12 cellular contexts compared by ENCODE assay signal in genomic region chr20:48338717-48339116, GRCh38.
DNase-seq lines count a peak whose midpoint lies in the region; ATAC-seq and TF ChIP-seq lines count a peak whose summit lies in the region.
"Had no signal": no experiment of that assay in that cellular context is flagged by ENCODE, and none has a peak within 500 bp of the region (broad histone marks: within the 10 kb centered on the region; RNA-seq: fewer than 3 reads in every experiment).

No MANE protein-coding gene starts in this region.

- H3K4me3 ChIP-seq in hepatocyte (no peak overlapping the region), WERI-Rb-1 (ENCODE audit: low read depth, low read length) (no peak overlapping the region), left lung (no peak overlapping the region)
- H3K4me3 ChIP-seq: body of pancreas had no signal

- no peak overlapping the region for H3K27ac Mint-ChIP-seq in type B pancreatic cell
- H3K27ac Mint-ChIP-seq: CD14-positive monocyte had no signal

- peak overlapping the region; percentile 28 for H3K4me2 ChIP-seq in hepatocyte

- 83% methylated on average over 7 of the region's 7 CpGs for WGBS in hepatocyte (ENCODE audit: low lambda C conversion rate, missing lambda C conversion rate)

- H3K9me3 ChIP-seq in hepatocyte (ENCODE audit: low read depth) (no peaks in the 10 kb centered on the region), WERI-Rb-1 (ENCODE audit: severe bottlenecking) (no peaks in the 10 kb centered on the region), left lung (no peaks in the 10 kb centered on the region)
- H3K9me3 ChIP-seq: body of pancreas had no signal

- H3K27me3 ChIP-seq in hepatocyte (no peaks in the 10 kb centered on the region), WERI-Rb-1 (ENCODE audit: insufficient read depth, low read depth, severe bottlenecking) (no peaks in the 10 kb centered on the region), left lung (peaks cover 0 to 34% of the 10 kb centered on the region in 2 donors)
- H3K27me3 ChIP-seq: body of pancreas had no signal

- ATAC-seq in left ventricle myocardium superior: no peak
- no peak for ATAC-seq in left lung
- ATAC-seq: body of pancreas had no signal

- peak overlapping the region; percentile 4 for H3K4me3 Mint-ChIP-seq in type B pancreatic cell
- H3K4me3 Mint-ChIP-seq: CD14-positive monocyte had no signal

- H3K27me3 Mint-ChIP-seq in type B pancreatic cell: peaks cover 12% of the 10 kb centered on the region

- DNase-seq in HCEC 1CT (peak; percentile 31), amniotic epithelial cell (ENCODE audit: low read depth) (peak; percentile 68), hepatocyte (ENCODE audit: low spot score) (no peak), type B pancreatic cell (ENCODE audit: extremely low spot score, unreplicated experiment) (no peak), left ventricle myocardium superior (no peak), WERI-Rb-1 (no peak), left lung (no peak)
- DNase-seq: activated gamma-delta T cell treated with Interleukin-2 at 50 U/mL for 16 hours, erythroblast, hypothalamus had no signal

- no peaks in the 10 kb centered on the region for H3K36me3 Mint-ChIP-seq in type B pancreatic cell
- H3K36me3 Mint-ChIP-seq: CD14-positive monocyte had no signal

- peak overlapping the region; percentile 54 for H3K27ac ChIP-seq in hepatocyte
- H3K27ac ChIP-seq in WERI-Rb-1: no peak overlapping the region
- no peak overlapping the region for H3K27ac ChIP-seq in left lung
- H3K27ac ChIP-seq: body of pancreas had no signal

- H3K4me1 ChIP-seq in hepatocyte (ENCODE audit: insufficient read depth) (peaks cover 4% of the 10 kb centered on the region), left lung (no peaks in the 10 kb centered on the region)
- H3K4me1 ChIP-seq: body of pancreas had no signal

- peaks cover 4% of the 10 kb centered on the region for H3K9me3 Mint-ChIP-seq in type B pancreatic cell

- no peaks in the 10 kb centered on the region for H3K9me2 ChIP-seq in hepatocyte (replicated peaks; ENCODE audit: insufficient read depth)

- TF ChIP-seq CTCF in hepatocyte (IDR thresholded peaks at IDR 0.05; ENCODE audit: poor library complexity) (no peak), type B pancreatic cell (conservative IDR thresholded peaks at IDR 0.05) (no peak), WERI-Rb-1 (IDR thresholded peaks at IDR 0.05; ENCODE audit: low read depth, low read length) (no peak), left lung (IDR thresholded peaks at IDR 0.05) (no peak)

- H3K4me1 Mint-ChIP-seq in type B pancreatic cell (ENCODE audit: unreplicated experiment): peaks cover 38% of the 10 kb centered on the region
- H3K4me1 Mint-ChIP-seq: CD14-positive monocyte had no signal

- H3K36me3 ChIP-seq in hepatocyte (replicated peaks; ENCODE audit: insufficient read depth, low read depth) (no peaks in the 10 kb centered on the region), WERI-Rb-1 (no peaks in the 10 kb centered on the region), left lung (no peaks in the 10 kb centered on the region)

- no peak overlapping the region for H2AFZ ChIP-seq in hepatocyte

- no peaks in the 10 kb centered on the region for H3K79me2 ChIP-seq in hepatocyte

- intact Hi-C loops in left ventricle myocardium superior (cut with micrococcal nuclease) (no loop called here), left lung (cut with DNase I) (no loop called here)

- H4K20me1 ChIP-seq in hepatocyte (ENCODE audit: insufficient read depth, poor library complexity, severe bottlenecking): no peaks in the 10 kb centered on the region

Comparison
In these comparisons a context has a peak if more than half of its experiments do, and no peak if none do; other contexts are left out.
1. DNase-seq: peak in HCEC 1CT (single experiment) and amniotic epithelial cell (single experiment); none in hepatocyte (single experiment), type B pancreatic cell (single experiment), left ventricle myocardium superior (single experiment), WERI-Rb-1 (single experiment) and left lung (0 of 2).